ENCODE assay signal across 7 cellular contexts in genomic region chrX:13659057-13659456, GRCh38. TPM values are rescaled to one million over a fixed set of nuclear protein-coding genes. Genes with fewer than 3 reads are reported as not detected.
DNase-seq lines count a peak whose midpoint lies in the region; ATAC-seq and TF ChIP-seq lines count a peak whose summit lies in the region.

No MANE protein-coding gene starts in this region.

- CTCF ChIA-PET in Caco-2 (lab: Charles Lee) = no interaction called here

- peaks cover 21% of the 10 kb centered on the region for H3K4me1 Mint-ChIP-seq in stimulated activated effector memory CD8-positive, alpha-beta T cell treated with anti-CD3 and anti-CD28 coated beads, Interleukin-12 subunit alpha, Interleukin-12 subunit beta, amount 100 ng/mL, for 72 hours
- no peaks in the 10 kb centered on the region for H3K4me1 Mint-ChIP-seq in Caco-2 (ENCODE audit: low read depth, unreplicated experiment)

- DNase-seq in HS-5 (ENCODE audit: low read depth) (peak; percentile 49), SKM-1 (lab: John Stamatoyannopoulos, UW; ENCODE audit: unreplicated experiment) (peak; percentile 36), foreskin fibroblast (peak; percentile 52 to 73), Caco-2 (no peak), KG1 (lab: John Stamatoyannopoulos, UW) (no peak)
- DNase-seq in stimulated activated effector memory CD8-positive, alpha-beta T cell treated with anti-CD3 and anti-CD28 coated beads, Interleukin-12 subunit alpha, Interleukin-12 subunit beta, amount 100 ng/mL, for 72 hours (ENCODE audit: low spot score in 2 of 2) = no peak

- H3K27me3 Mint-ChIP-seq in Caco-2 (ENCODE audit: insufficient read depth, unreplicated experiment) = no peaks in the 10 kb centered on the region

- H3K4me1 ChIP-seq in Caco-2 = peaks cover 5% of the 10 kb centered on the region

- ATAC-seq in stimulated activated effector memory CD8-positive, alpha-beta T cell treated with anti-CD3 and anti-CD28 coated beads, Interleukin-12 subunit alpha, Interleukin-12 subunit beta, amount 100 ng/mL, for 72 hours = peak; percentile 47
- ATAC-seq in GM21360 (IDR thresholded peaks at IDR 0.05; ENCODE audit: unreplicated experiment) = no peak

- H3K4me3 ChIP-seq in foreskin fibroblast (ENCODE audit: low read depth in 1 of 2, low read length in 2 of 2) = no peak overlapping the region
- H3K4me3 ChIP-seq in Caco-2 (ENCODE audit: low read depth, low read length) = no peak overlapping the region

- peaks cover 22% of the 10 kb centered on the region for H3K36me3 Mint-ChIP-seq in stimulated activated effector memory CD8-positive, alpha-beta T cell treated with anti-CD3 and anti-CD28 coated beads, Interleukin-12 subunit alpha, Interleukin-12 subunit beta, amount 100 ng/mL, for 72 hours
- H3K36me3 Mint-ChIP-seq in Caco-2 (ENCODE audit: insufficient read depth, unreplicated experiment) = no peaks in the 10 kb centered on the region

- peak overlapping the region; percentile 11 for H3K4me3 Mint-ChIP-seq in stimulated activated effector memory CD8-positive, alpha-beta T cell treated with anti-CD3 and anti-CD28 coated beads, Interleukin-12 subunit alpha, Interleukin-12 subunit beta, amount 100 ng/mL, for 72 hours
- no peak overlapping the region for H3K4me3 Mint-ChIP-seq in Caco-2 (ENCODE audit: unreplicated experiment)

- no peak overlapping the region for H3K27ac Mint-ChIP-seq in stimulated activated effector memory CD8-positive, alpha-beta T cell treated with anti-CD3 and anti-CD28 coated beads, Interleukin-12 subunit alpha, Interleukin-12 subunit beta, amount 100 ng/mL, for 72 hours
- no peak overlapping the region for H3K27ac Mint-ChIP-seq in Caco-2 (ENCODE audit: unreplicated experiment)

- POLR2A ChIA-PET in Caco-2 (lab: Charles Lee) = interaction anchor here (1.1 kb wide), 1 partner anchor 75 kb away, joined by 3 read pairs; the partner anchor contains the start of genes OFD1 and TRAPPC2

- intact Hi-C loops in Caco-2 (cut with micrococcal nuclease; ENCODE audit: unreplicated experiment) = no loop called here

- H3K36me3 ChIP-seq in Caco-2 (ENCODE audit: control insufficient read depth, insufficient read depth, low read length) = no peaks in the 10 kb centered on the region

- H3K9me3 Mint-ChIP-seq in stimulated activated effector memory CD8-positive, alpha-beta T cell treated with anti-CD3 and anti-CD28 coated beads, Interleukin-12 subunit alpha, Interleukin-12 subunit beta, amount 100 ng/mL, for 72 hours = no peaks in the 10 kb centered on the region
- no peaks in the 10 kb centered on the region for H3K9me3 Mint-ChIP-seq in Caco-2 (ENCODE audit: unreplicated experiment)

- H3K9me3 ChIP-seq in Caco-2 = no peaks in the 10 kb centered on the region

- H3K27me3 ChIP-seq in Caco-2 (replicated peaks; ENCODE audit: control insufficient read depth, insufficient read depth, low read length) = no peaks in the 10 kb centered on the region

- TF ChIP-seq CTCF in foreskin fibroblast (IDR thresholded peaks at IDR 0.05; ENCODE audit: low read depth, low read length) = no peak
- TF ChIP-seq CTCF in Caco-2 (IDR thresholded peaks at IDR 0.05; ENCODE audit: insufficient read depth in 1 of 2, low read depth in 1 of 2, low read length in 1 of 2, severe bottlenecking in 1 of 2, unreplicated experiment in 1 of 2) = no peak

- BruUV-seq in Caco-2 (replicated peaks; lab: Mats Ljungman, UMichigan) = no TSS peak

RNA-seq across cellular contexts. Expression of gene TCEANC, which starts 6.1 kb away (rescaled TPM):
- total RNA-seq in Caco-2 (2022) = 1.6 and 2.0 TPM in 2 replicates

RNA-seq across cellular contexts. Expression of gene RAB9A, which starts 29.9 kb away (rescaled TPM):
- total RNA-seq in Caco-2 (2022) = 22.9 and 25.5 TPM in 2 replicates

Comparison
In these comparisons a context has a peak if more than half of its experiments do, and no peak if none do; other contexts are left out.
1. DNase-seq: peak in HS-5 (single experiment), SKM-1 (single experiment) and foreskin fibroblast (2 of 2); none in stimulated activated effector memory CD8-positive, alpha-beta T cell treated with anti-CD3 and anti-CD28 coated beads, Interleukin-12 subunit alpha, Interleukin-12 subunit beta, amount 100 ng/mL, for 72 hours (0 of 2), Caco-2 (0 of 2) and KG1 (single experiment).